Comparison of ENCODE assay signal across 1 cellular context in the genomic region with DNA sequence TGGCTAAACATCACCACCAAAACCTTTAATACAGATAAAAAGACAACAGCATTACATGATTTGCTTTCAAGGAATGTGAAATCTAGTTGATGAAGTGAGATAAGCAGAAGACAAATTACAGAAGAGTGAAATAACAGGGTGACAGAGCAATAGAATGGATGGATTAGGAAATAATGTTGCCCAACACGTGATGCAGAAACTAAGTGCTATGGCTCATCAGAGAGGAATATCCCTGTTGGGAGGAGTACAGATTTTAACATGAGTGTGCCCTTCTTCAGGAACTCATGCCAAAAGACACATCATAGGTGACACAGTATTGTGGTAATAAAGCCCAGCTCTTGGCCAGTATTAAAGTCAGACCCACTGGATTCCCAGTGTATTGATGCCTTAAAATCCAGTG.
TF ChIP-seq lines count a peak whose summit lies in the region.

No MANE protein-coding gene starts in this region.

TF ChIP-seq in IMR-90, 13 proteins besides CTCF, POLR2A, EP300 and RAD21:
- TF ChIP-seq CEBPB (IDR thresholded peaks at IDR 0.05; ENCODE audit: low read depth, low read length), result peak; percentile 25; the same call in 1 of the 2 replicates
- TF ChIP-seq MXI1 (IDR thresholded peaks at IDR 0.05; ENCODE audit: borderline replicate concordance, low read depth, low read length), result no peak
